Comparison of ENCODE assay signal across 28 cellular contexts in the genomic region with DNA sequence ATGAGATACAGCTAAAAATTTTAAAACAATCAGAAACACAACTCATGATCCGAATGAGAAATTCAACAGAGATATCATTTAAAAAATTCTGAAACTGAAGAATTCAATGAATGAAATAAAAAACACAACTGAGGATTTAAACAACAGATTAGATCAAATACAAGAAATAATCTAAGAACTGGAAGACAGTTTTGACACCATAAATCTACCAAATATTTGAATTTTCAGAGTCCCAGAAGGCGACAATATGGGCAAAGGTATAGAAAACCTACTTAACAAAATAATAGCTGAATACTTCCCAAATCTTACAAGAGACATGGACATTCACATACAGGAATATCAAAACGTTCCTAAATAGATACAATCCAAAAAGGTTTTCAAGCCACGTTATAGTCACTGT.
"Had no signal": no experiment of that assay in that cellular context is flagged by ENCODE, and none has a peak within 500 bp of the region (broad histone marks: within the 10 kb centered on the region; RNA-seq: fewer than 3 reads in every experiment).

No MANE protein-coding gene starts in this region.

- H3K27ac ChIP-seq: colonic mucosa, epithelial cell of prostate, esophagus squamous epithelium, gastrocnemius medialis, heart right ventricle, left lung, lower lobe of right lung had no signal

- ATAC-seq: effector memory CD8-positive, alpha-beta T cell; esophagus mucosa; gastrocnemius medialis; heart right ventricle; left cardiac atrium; left lung; left ventricle myocardium superior; lower lobe of right lung; mucosa of descending colon had no signal

- H3K36me3 ChIP-seq: colonic mucosa, esophagus squamous epithelium, gastrocnemius medialis, heart right ventricle, left lung, lower lobe of right lung had no signal

- H3K4me3 ChIP-seq: colonic mucosa, esophagus squamous epithelium, gastrocnemius medialis, heart right ventricle, left lung, lower lobe of right lung, mucosa of descending colon had no signal

- H3K27me3 Mint-ChIP-seq: dendritic cell treated with granulocyte-macrophage colony-stimulating factor and Interleukin-4, amounts not matched to agents 40 ng/mL and 50 ng/mL, for 4 days; effector memory CD8-positive, alpha-beta T cell; naive B cell had no signal

- H3K4me1 ChIP-seq: colonic mucosa, esophagus squamous epithelium, gastrocnemius medialis, heart right ventricle, left lung, lower lobe of right lung had no signal

- H3K27ac Mint-ChIP-seq: dendritic cell treated with granulocyte-macrophage colony-stimulating factor and Interleukin-4, amounts not matched to agents 40 ng/mL and 50 ng/mL, for 4 days; effector memory CD8-positive, alpha-beta T cell; endodermal cell; mesothelial cell of epicardium had no signal

- FAIRE-seq: endometrium, islet of Langerhans, keratinocyte had no signal

- H3K4me3 Mint-ChIP-seq: dendritic cell treated with granulocyte-macrophage colony-stimulating factor and Interleukin-4, amounts not matched to agents 40 ng/mL and 50 ng/mL, for 4 days; effector memory CD8-positive, alpha-beta T cell; endodermal cell; mesothelial cell of epicardium; naive B cell had no signal

- H3K27me3 ChIP-seq: colonic mucosa, esophagus squamous epithelium, gastrocnemius medialis, heart right ventricle, left lung had no signal

- H3K4me1 Mint-ChIP-seq: endodermal cell, mesothelial cell of epicardium, naive B cell had no signal

- DNase-seq: colonic mucosa; cortex of kidney; effector CD8-positive, alpha-beta T cell; effector memory CD8-positive, alpha-beta T cell; endodermal cell; erythroblast; esophagus squamous epithelium; foreskin fibroblast; foreskin melanocyte; gastrocnemius medialis; glutamatergic neuron; head of caudate nucleus; heart right ventricle; hippocampal formation; left cardiac atrium; left lung; left ventricle myocardium superior; lower lobe of right lung; mesenchymal stem cell; mucosa of descending colon; naive B cell had no signal
